26 cellular contexts compared by ENCODE assay signal in the genomic region with DNA sequence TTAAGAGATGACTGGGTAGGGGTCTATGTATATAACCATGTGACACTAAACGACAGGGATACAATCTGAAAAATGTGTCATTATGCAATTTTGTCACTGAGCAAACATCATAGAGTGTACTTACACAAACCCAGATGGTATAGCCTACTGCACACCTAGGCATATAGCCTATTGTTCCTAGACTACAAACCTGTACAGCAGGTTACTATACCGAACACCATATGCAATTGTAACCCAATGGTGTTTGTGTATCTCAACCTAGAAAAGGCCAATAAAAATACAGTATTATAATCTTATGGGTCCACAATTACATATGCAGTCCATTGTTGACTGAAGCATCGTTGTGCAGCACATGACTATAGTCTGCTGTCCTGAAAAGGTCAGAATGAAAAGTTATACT. TPM values are rescaled to one million over a fixed set of nuclear protein-coding genes. Genes with fewer than 3 reads are reported as not detected.
"Had no signal": no experiment of that assay in that cellular context is flagged by ENCODE, and none has a peak within 500 bp of the region (broad histone marks: within the 10 kb centered on the region; RNA-seq: fewer than 3 reads in every experiment).

No MANE protein-coding gene starts in this region.

- H3K4me1 ChIP-seq: esophagus muscularis mucosa, lower lobe of right lung, psoas muscle, spleen, tibial nerve, upper lobe of left lung had no signal

- H3K9me3 ChIP-seq: esophagus muscularis mucosa, heart right ventricle, lower lobe of right lung, ovary, psoas muscle, spleen, thoracic aorta, tibial nerve, upper lobe of left lung had no signal

- H3K4me3 ChIP-seq: dorsolateral prefrontal cortex, esophagus muscularis mucosa, heart right ventricle, lower lobe of right lung, ovary, psoas muscle, skin epidermis, spleen, thoracic aorta, tibial nerve, upper lobe of left lung had no signal

- H3K27me3 ChIP-seq: dorsolateral prefrontal cortex, esophagus muscularis mucosa, foreskin keratinocyte, ovary, tibial nerve, upper lobe of left lung had no signal

- H3K27ac ChIP-seq: dorsolateral prefrontal cortex, epithelial cell of prostate, esophagus muscularis mucosa, foreskin keratinocyte, heart right ventricle, lower lobe of right lung, ovary, psoas muscle, skin epidermis, spleen, thoracic aorta, tibial nerve, upper lobe of left lung had no signal

- DNase-seq: dorsolateral prefrontal cortex; effector CD4-positive, alpha-beta T cell; endodermal cell; foreskin keratinocyte; glutamatergic neuron; heart right ventricle; hippocampal formation; immature natural killer cell; islet precursor cell; kidney glomerular epithelial cell; left ventricle myocardium superior; lower lobe of right lung; natural killer cell; occipital lobe; ovary; psoas muscle; right cardiac atrium; spleen; stimulated activated naive B cell treated with anti-CD40 and anti-IgM and Interleukin-4, amounts not matched to agents 10 μg/mL and 1 μg/mL and 100 μg/mL, for 72 hours had no signal

- ATAC-seq: foreskin keratinocyte; heart right ventricle; left ventricle myocardium superior; lower lobe of right lung; natural killer cell; psoas muscle; right cardiac atrium; stimulated activated naive B cell treated with anti-CD40 and anti-IgM and Interleukin-4, amounts not matched to agents 10 μg/mL and 1 μg/mL and 100 μg/mL, for 72 hours had no signal

- H3K36me3 ChIP-seq: lower lobe of right lung, ovary, thoracic aorta, tibial nerve, upper lobe of left lung had no signal

RNA-seq across cellular contexts. Expression of gene SMKR1, which starts 45.2 kb away (rescaled TPM):
- total RNA-seq: heart right ventricle, left ventricle myocardium superior, mesenteric fat pad, right cardiac atrium, thoracic aorta had no signal
